In the genomic region with DNA sequence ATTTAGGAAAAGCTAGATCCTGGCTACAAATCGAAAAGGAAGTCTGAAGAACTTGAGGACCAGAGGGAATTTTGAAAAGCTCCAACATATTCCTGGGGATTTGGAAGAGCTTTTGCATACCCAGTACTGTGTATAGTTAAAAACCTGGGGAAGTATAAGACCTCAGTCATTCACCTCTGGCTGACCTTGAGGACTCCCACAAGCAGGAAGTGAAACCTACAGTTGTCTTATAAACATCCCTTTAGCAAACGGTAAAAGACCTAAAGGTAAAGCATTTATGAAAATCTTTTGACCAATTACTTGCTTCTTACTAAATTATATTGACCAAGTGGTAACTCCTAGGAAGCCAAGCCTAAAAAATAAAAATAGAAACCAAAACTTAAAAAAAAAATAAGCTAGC, we compare ENCODE assay signal across 14 cellular contexts.
A peak's percentile ranks its signal among the peaks of the same experiment; 100 is the strongest.
DNase-seq lines count a peak whose midpoint lies in the region; ATAC-seq, FAIRE-seq and TF ChIP-seq lines count a peak whose summit lies in the region.
"Had no signal": no experiment of that assay in that cellular context is flagged by ENCODE, and none has a peak within 500 bp of the region (broad histone marks: within the 10 kb centered on the region; RNA-seq: fewer than 3 reads in every experiment).

No MANE protein-coding gene starts in this region.

- DNase-seq in GM23338 (ENCODE audit: low spot score) (peak; percentile 3), GM19238 (ENCODE audit: insufficient read length, low spot score) (no peak)
- DNase-seq in activated CD4-positive, CD25-positive, alpha-beta regulatory T cell treated with anti-CD3 and anti-CD28 coated beads, Interleukin-2, amount 50 U/mL, for 72 hours = no peak
- no peak for DNase-seq in effector memory CD8-positive, alpha-beta T cell
- DNase-seq: activated CD4-positive, alpha-beta T cell treated with anti-CD3 and anti-CD28 coated beads, Interleukin-2, amount 50 U/mL, for 1 hour; activated naive CD4-positive, alpha-beta T cell treated with Interleukin-2 at 50 U/mL for 16 hours; kidney; NCI-H510A treated with DMSO at 0.1 percent for 48 hours; SK-N-SH had no signal

- H3K4me3 Mint-ChIP-seq in GM23338 = no peak overlapping the region
- no peak overlapping the region for H3K4me3 Mint-ChIP-seq in effector memory CD8-positive, alpha-beta T cell
- H3K4me3 Mint-ChIP-seq: natural killer cell treated with Interleukin-12 subunit alpha and Interleukin-12 subunit beta and Interleukin-15 and Interleukin-18, amount 100 ng/mL, for 72 hours had no signal

- peak; percentile 86 for ATAC-seq in GM19043 (IDR thresholded peaks at IDR 0.05; ENCODE audit: low read depth, unreplicated experiment)
- ATAC-seq in GM23338 = no peak
- peak; percentile 91 for ATAC-seq in HG03457 (IDR thresholded peaks at IDR 0.05; ENCODE audit: unreplicated experiment)
- ATAC-seq in effector memory CD8-positive, alpha-beta T cell (replicated peaks) = no peak
- ATAC-seq: natural killer cell treated with Interleukin-12 subunit alpha and Interleukin-12 subunit beta and Interleukin-15 and Interleukin-18, amount 100 ng/mL, for 72 hours had no signal

- FAIRE-seq in islet of Langerhans (lab: Jason Lieb, UNC) = peak; percentile 13

- no peaks in the 10 kb centered on the region for H3K36me3 ChIP-seq in GM23338 (ENCODE audit: insufficient read depth)

- no peak overlapping the region for H3K4me2 ChIP-seq in GM23338
- H3K4me2 ChIP-seq: SK-N-SH had no signal

- H3K4me1 ChIP-seq in GM23338 (ENCODE audit: insufficient read depth) = no peaks in the 10 kb centered on the region

- no peaks in the 10 kb centered on the region for H3K9me2 ChIP-seq in GM23338 (ENCODE audit: insufficient read depth)
- H3K9me2 ChIP-seq: SK-N-SH had no signal

- no peaks in the 10 kb centered on the region for H4K20me1 ChIP-seq in GM23338 (replicated peaks; ENCODE audit: insufficient read depth)

- no peak overlapping the region for H3K4me3 ChIP-seq in GM23338
- H3K4me3 ChIP-seq: skin epidermis had no signal

- H3K9me3 Mint-ChIP-seq in GM23338 = no peaks in the 10 kb centered on the region; the same call in 2 of the 3 replicates
- H3K9me3 Mint-ChIP-seq in effector memory CD8-positive, alpha-beta T cell = no peaks in the 10 kb centered on the region

- no peaks in the 10 kb centered on the region for H3K27me3 ChIP-seq in GM23338 (ENCODE audit: insufficient read depth)

- no peak for TF ChIP-seq CTCF in GM23338 (conservative IDR thresholded peaks at IDR 0.05; ENCODE audit: low read depth in 2 of 2)

- H3F3A ChIP-seq in GM23338 (replicated peaks; ENCODE audit: low read depth) = no peaks in the 10 kb centered on the region

- H3K36me3 Mint-ChIP-seq in GM23338 (ENCODE audit: low read depth) = no peaks in the 10 kb centered on the region
- H3K36me3 Mint-ChIP-seq in effector memory CD8-positive, alpha-beta T cell (ENCODE audit: insufficient read depth) = no peaks in the 10 kb centered on the region
- H3K36me3 Mint-ChIP-seq: natural killer cell treated with Interleukin-12 subunit alpha and Interleukin-12 subunit beta and Interleukin-15 and Interleukin-18, amount 100 ng/mL, for 72 hours had no signal

- H3K27ac Mint-ChIP-seq in GM23338 = no peak overlapping the region
- no peak overlapping the region for H3K27ac Mint-ChIP-seq in effector memory CD8-positive, alpha-beta T cell
- H3K27ac Mint-ChIP-seq: natural killer cell treated with Interleukin-12 subunit alpha and Interleukin-12 subunit beta and Interleukin-15 and Interleukin-18, amount 100 ng/mL, for 72 hours had no signal

- no peaks in the 10 kb centered on the region for H3K27me3 Mint-ChIP-seq in GM23338 (ENCODE audit: insufficient read depth, low read depth, poor library complexity)
- no peaks in the 10 kb centered on the region for H3K27me3 Mint-ChIP-seq in effector memory CD8-positive, alpha-beta T cell
- H3K27me3 Mint-ChIP-seq: natural killer cell treated with Interleukin-12 subunit alpha and Interleukin-12 subunit beta and Interleukin-15 and Interleukin-18, amount 100 ng/mL, for 72 hours had no signal

- H3K79me2 ChIP-seq in GM23338 (replicated peaks; ENCODE audit: insufficient read depth) = no peaks in the 10 kb centered on the region

- no peak overlapping the region for H3K27ac ChIP-seq in GM23338 (ENCODE audit: low read depth)
- H3K27ac ChIP-seq: skin epidermis had no signal

- H2AFZ ChIP-seq in GM23338 = peak overlapping the region; percentile 39; the same call in 1 of the 2 replicates

- H3K4me1 Mint-ChIP-seq in GM23338 = peaks cover 3% of the 10 kb centered on the region; the same call in 2 of the 3 replicates
- no peaks in the 10 kb centered on the region for H3K4me1 Mint-ChIP-seq in effector memory CD8-positive, alpha-beta T cell (ENCODE audit: low read depth in 2 of 2)

TF ChIP-seq in GM23338, 12 proteins besides CTCF, POLR2A, EP300 and RAD21 (continues in another document):
- TF ChIP-seq JUNB (IDR thresholded peaks at IDR 0.05; ENCODE audit: unreplicated experiment) (no peak), ZNF331 (CRISPR knock-in tag; IDR thresholded peaks at IDR 0.05; ENCODE audit: low read depth) (no peak), STAT1 (IDR thresholded peaks at IDR 0.05; ENCODE audit: unreplicated experiment) (no peak)
- TF ChIP-seq, protein P1, sequence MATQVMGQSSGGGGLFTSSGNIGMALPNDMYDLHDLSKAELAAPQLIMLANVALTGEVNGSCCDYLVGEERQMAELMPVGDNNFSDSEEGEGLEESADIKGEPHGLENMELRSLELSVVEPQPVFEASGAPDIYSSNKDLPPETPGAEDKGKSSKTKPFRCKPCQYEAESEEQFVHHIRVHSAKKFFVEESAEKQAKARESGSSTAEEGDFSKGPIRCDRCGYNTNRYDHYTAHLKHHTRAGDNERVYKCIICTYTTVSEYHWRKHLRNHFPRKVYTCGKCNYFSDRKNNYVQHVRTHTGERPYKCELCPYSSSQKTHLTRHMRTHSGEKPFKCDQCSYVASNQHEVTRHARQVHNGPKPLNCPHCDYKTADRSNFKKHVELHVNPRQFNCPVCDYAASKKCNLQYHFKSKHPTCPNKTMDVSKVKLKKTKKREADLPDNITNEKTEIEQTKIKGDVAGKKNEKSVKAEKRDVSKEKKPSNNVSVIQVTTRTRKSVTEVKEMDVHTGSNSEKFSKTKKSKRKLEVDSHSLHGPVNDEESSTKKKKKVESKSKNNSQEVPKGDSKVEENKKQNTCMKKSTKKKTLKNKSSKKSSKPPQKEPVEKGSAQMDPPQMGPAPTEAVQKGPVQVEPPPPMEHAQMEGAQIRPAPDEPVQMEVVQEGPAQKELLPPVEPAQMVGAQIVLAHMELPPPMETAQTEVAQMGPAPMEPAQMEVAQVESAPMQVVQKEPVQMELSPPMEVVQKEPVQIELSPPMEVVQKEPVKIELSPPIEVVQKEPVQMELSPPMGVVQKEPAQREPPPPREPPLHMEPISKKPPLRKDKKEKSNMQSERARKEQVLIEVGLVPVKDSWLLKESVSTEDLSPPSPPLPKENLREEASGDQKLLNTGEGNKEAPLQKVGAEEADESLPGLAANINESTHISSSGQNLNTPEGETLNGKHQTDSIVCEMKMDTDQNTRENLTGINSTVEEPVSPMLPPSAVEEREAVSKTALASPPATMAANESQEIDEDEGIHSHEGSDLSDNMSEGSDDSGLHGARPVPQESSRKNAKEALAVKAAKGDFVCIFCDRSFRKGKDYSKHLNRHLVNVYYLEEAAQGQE (IDR thresholded peaks at IDR 0.05; ENCODE audit: unreplicated experiment) = no peak
- TF ChIP-seq, protein P2, sequence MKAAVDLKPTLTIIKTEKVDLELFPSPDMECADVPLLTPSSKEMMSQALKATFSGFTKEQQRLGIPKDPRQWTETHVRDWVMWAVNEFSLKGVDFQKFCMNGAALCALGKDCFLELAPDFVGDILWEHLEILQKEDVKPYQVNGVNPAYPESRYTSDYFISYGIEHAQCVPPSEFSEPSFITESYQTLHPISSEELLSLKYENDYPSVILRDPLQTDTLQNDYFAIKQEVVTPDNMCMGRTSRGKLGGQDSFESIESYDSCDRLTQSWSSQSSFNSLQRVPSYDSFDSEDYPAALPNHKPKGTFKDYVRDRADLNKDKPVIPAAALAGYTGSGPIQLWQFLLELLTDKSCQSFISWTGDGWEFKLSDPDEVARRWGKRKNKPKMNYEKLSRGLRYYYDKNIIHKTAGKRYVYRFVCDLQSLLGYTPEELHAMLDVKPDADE (IDR thresholded peaks at IDR 0.05) = no peak

Comparison
In these comparisons a context has a peak if more than half of its experiments do, and no peak if none do; other contexts are left out.
1. ATAC-seq: peak in GM19043 (single experiment) and HG03457 (single experiment); none in GM23338 (single experiment) and effector memory CD8-positive, alpha-beta T cell (single experiment).